Comparison of ENCODE assay signal across 1 cellular context in genomic region chrX:72216973-72217372, GRCh38.
TF ChIP-seq lines count a peak whose summit lies in the region.

No MANE protein-coding gene starts in this region.

TF ChIP-seq in HepG2, 621 proteins besides CTCF, POLR2A, EP300 and RAD21:
- no peak for TF ChIP-seq TOPORS (CRISPR knock-in tag; IDR thresholded peaks at IDR 0.05)
- no peak for TF ChIP-seq MLLT10 (CRISPR knock-in tag; IDR thresholded peaks at IDR 0.05)
- no peak for TF ChIP-seq ZNF468 (CRISPR knock-in tag; IDR thresholded peaks at IDR 0.05)
- no peak for TF ChIP-seq SIN3B (IDR thresholded peaks at IDR 0.05; ENCODE audit: low read length)
- no peak for TF ChIP-seq SALL1 (CRISPR knock-in tag; IDR thresholded peaks at IDR 0.05)
